Comparison of ENCODE assay signal across 8 cellular contexts in the genomic region with DNA sequence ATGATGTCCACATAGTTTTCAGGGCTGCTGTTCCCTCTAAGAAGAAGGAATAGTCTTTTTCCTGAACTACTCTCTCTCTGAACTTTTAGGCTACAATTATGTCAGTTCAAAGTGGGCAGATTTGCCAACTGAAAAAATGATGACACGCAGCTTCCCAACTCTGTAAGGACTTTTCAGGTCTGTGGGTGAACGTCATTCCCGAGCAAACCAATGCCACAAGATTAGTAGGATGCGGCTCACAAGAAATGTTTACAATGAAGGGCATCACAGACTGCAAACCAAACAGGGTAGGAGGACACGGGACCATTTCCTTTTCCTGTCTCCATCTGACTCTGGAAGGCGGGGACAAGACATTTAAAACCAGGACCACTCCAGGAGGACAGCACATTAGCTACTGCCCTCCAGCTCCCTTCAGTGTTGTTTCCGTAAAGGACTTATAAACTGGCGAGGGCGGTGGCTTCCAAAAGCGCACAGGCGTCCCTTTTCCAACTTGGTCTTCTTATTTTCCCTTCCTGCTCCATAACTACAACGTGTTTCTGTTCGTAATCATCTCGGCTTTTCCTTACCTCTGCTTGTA. TPM values are rescaled to one million over a fixed set of nuclear protein-coding genes. Genes with fewer than 3 reads are reported as not detected.
DNase-seq lines count a peak whose midpoint lies in the region; ATAC-seq and TF ChIP-seq lines count a peak whose summit lies in the region.

No MANE protein-coding gene starts in this region.

- H3K27me3 ChIP-seq in AG04450 (ENCODE audit: control insufficient read depth, insufficient read depth, low read length) (no peaks in the 10 kb centered on the region), PC-9 (ENCODE audit: insufficient read depth, low read depth) (no peaks in the 10 kb centered on the region), kidney epithelial cell (ENCODE audit: control insufficient read depth, insufficient read depth, low read length) (no peaks in the 10 kb centered on the region)

- DNase-seq in AG04450 (ENCODE audit: low read depth, low spot score) (no peak), GM03348 (ENCODE audit: low spot score) (peak; percentile 75), PC-9 (peak in 1 of 2 experiments; percentile 64), kidney epithelial cell (ENCODE audit: low read depth) (no peak), NCI-H1930 (lab: John Stamatoyannopoulos, UW) (no peak)
- DNase-seq in central memory CD8-positive, alpha-beta T cell (ENCODE audit: low spot score in 2 of 2), result no peak
- peak; percentile 6 for DNase-seq in stimulated activated CD8-positive, alpha-beta memory T cell treated with anti-CD3 and anti-CD28 coated beads, Interleukin-12 subunit alpha, Interleukin-12 subunit beta, amount 100 ng/mL, for 1 hour (ENCODE audit: low read depth)

- BruUV-seq in PC-9 (replicated peaks; lab: Mats Ljungman, UMichigan), result TSS peak; percentile 57

- no peaks in the 10 kb centered on the region for H3K9me2 ChIP-seq in PC-9 (ENCODE audit: insufficient read depth)

- peak overlapping the region; percentile 95 for H2AFZ ChIP-seq in PC-9

- H3K4me3 Mint-ChIP-seq in central memory CD8-positive, alpha-beta T cell, result peak overlapping the region; percentile 100

- TF ChIP-seq CTCF in AG04450 (IDR thresholded peaks at IDR 0.05; ENCODE audit: low read depth, low read length) (no peak), PC-9 (conservative IDR thresholded peaks at IDR 0.05) (no peak), kidney epithelial cell (IDR thresholded peaks at IDR 0.05; ENCODE audit: insufficient read depth, low read length, poor library complexity, severe bottlenecking) (no peak)

- H3K79me2 ChIP-seq in PC-9 (ENCODE audit: low read depth), result peaks cover 61% of the 10 kb centered on the region

- CTCF ChIA-PET in AG04450 (lab: Charles Lee) (interaction anchor here (0.8 to 1.5 kb wide), 4 partner anchors 11 to 258 kb away, joined by 3 read pairs; no protein-coding TSS in a partner anchor), PC-9 (lab: Charles Lee) (interaction anchor here (0.6 to 0.9 kb wide), 2 partner anchors 154 to 163 kb away, joined by 3 to 9 read pairs; no protein-coding TSS in a partner anchor)

- H3F3A ChIP-seq in PC-9 (ENCODE audit: insufficient read depth, low read depth), result no peaks in the 10 kb centered on the region; the same call in none of the 2 replicates

- POLR2A ChIA-PET in AG04450 (lab: Yijun Ruan, JAX), result interaction anchor here (1.2 to 1.7 kb wide), 7 partner anchors 43 to 221 kb away, joined by 3 to 13 read pairs (median 4); no protein-coding TSS in a partner anchor
- POLR2A ChIA-PET in PC-9 (lab: Charles Lee; ENCODE audit: unreplicated experiment), result interaction anchor here (0.5 to 1.2 kb wide), 4 partner anchors 9 to 218 kb away, joined by 4 to 9 read pairs (median 6); no protein-coding TSS in a partner anchor

- no peaks in the 10 kb centered on the region for H3K27me3 Mint-ChIP-seq in central memory CD8-positive, alpha-beta T cell

- H3K4me1 ChIP-seq in PC-9 (replicated peaks; ENCODE audit: insufficient read depth), result peaks cover 48% of the 10 kb centered on the region

- ATAC-seq in HG02885 (IDR thresholded peaks at IDR 0.05; ENCODE audit: poor library complexity, unreplicated experiment), result peak; percentile 8
- peak; percentile 19 for ATAC-seq in central memory CD8-positive, alpha-beta T cell (replicated peaks; ENCODE audit: extremely low read depth, poor library complexity, severe bottlenecking)

- H3K4me3 ChIP-seq in AG04450 (ENCODE audit: low read depth, low read length), result peak overlapping the region; percentile 86
- H3K4me3 ChIP-seq in PC-9, result peak overlapping the region; percentile 91
- H3K4me3 ChIP-seq in kidney epithelial cell (ENCODE audit: low read depth, low read length), result peak overlapping the region; percentile 95

- peaks cover 9% of the 10 kb centered on the region for H3K36me3 Mint-ChIP-seq in central memory CD8-positive, alpha-beta T cell (ENCODE audit: insufficient read depth)

- peaks cover 68% of the 10 kb centered on the region for H3K4me1 Mint-ChIP-seq in central memory CD8-positive, alpha-beta T cell

- H3K27ac ChIP-seq in AG04450 (ENCODE audit: low read depth, low read length) (peak overlapping the region; percentile 84), PC-9 (peak overlapping the region; percentile 76)

- no peaks in the 10 kb centered on the region for H3K9me3 Mint-ChIP-seq in central memory CD8-positive, alpha-beta T cell

- H3K4me2 ChIP-seq in PC-9, result peak overlapping the region; percentile 95

- intact Hi-C loops in PC-9 (cut with micrococcal nuclease; ENCODE audit: unreplicated experiment), result loop anchor here (1.0 to 5.0 kb wide), 3 partner anchors 45 to 218 kb away; no protein-coding TSS in a partner anchor

- H3K36me3 ChIP-seq in PC-9 (ENCODE audit: low read depth) (no peaks in the 10 kb centered on the region), kidney epithelial cell (ENCODE audit: control insufficient read depth, insufficient read depth, low read length) (no peaks in the 10 kb centered on the region)

- no peaks in the 10 kb centered on the region for H4K20me1 ChIP-seq in PC-9 (ENCODE audit: insufficient read depth)

- H3K27ac Mint-ChIP-seq in central memory CD8-positive, alpha-beta T cell (ENCODE audit: low read depth), result peak overlapping the region; percentile 99

- peaks cover 4% of the 10 kb centered on the region; the same call in 1 of the 2 replicates for H3K9me3 ChIP-seq in AG04450 (ENCODE audit: control insufficient read depth, insufficient read depth, low read length)
- no peaks in the 10 kb centered on the region for H3K9me3 ChIP-seq in PC-9 (ENCODE audit: insufficient read depth, low read depth)

RNA-seq across cellular contexts. Expression of a gene that starts 0.5 kb away (rescaled TPM):
- polyA plus RNA-seq in AG04450 (2011; rRNA removed), result 53.1 and 56.8 TPM in 2 replicates
- polyA minus RNA-seq in AG04450 (2011; rRNA and poly(A)+ RNA removed), result 135 and 152 TPM in 2 replicates
- total RNA-seq in PC-9 (2021), result 60.1 and 61.1 TPM in 2 replicates
- total RNA-seq in kidney epithelial cell, result 18.8 and 20.1 TPM in 2 replicates

Comparison
In these comparisons a context has a peak if more than half of its experiments do, and no peak if none do; other contexts are left out.
1. DNase-seq: peak in GM03348 (single experiment) and stimulated activated CD8-positive, alpha-beta memory T cell treated with anti-CD3 and anti-CD28 coated beads, Interleukin-12 subunit alpha, Interleukin-12 subunit beta, amount 100 ng/mL, for 1 hour (single experiment); none in AG04450 (single experiment), central memory CD8-positive, alpha-beta T cell (0 of 2), kidney epithelial cell (single experiment) and NCI-H1930 (0 of 2).
2. Peak in every context shown above with its lines, with median percentiles within 50 percentile points of each other: H3K4me3 ChIP-seq.